Comparison of ENCODE assay signal across 1 cellular context in the genomic region with DNA sequence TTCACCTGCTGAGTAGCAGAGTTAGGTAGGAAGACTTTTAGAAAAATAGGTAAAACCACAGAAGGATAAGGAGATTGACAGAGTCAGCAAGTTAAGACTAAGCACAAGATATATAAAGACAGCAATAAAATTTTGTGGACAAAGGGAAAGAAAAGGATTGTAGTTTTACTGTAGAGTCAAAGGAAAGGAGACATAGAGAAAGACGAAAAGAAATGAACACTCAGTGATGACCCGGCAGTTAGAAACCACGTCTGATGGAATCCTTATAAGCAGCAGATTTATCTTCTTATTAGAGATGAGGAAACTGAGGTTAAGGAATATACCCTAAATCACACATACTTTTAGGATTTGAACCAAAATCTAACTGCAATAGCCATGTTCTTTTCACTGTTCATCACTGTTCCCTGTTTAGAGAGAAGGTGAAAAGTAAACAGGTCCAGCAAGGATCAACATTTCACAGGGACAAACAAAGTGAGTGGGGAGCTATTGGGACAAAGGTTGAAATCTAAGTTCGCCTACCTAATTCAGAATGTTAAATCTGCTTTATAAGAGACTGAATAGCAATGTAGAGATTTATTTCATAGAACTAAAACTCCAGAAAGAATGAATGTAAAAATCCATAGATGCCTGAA.
TF ChIP-seq lines count a peak whose summit lies in the region.

No MANE protein-coding gene starts in this region.

TF ChIP-seq in HepG2, 621 proteins besides CTCF, POLR2A, EP300 and RAD21 (continued from another document):
- TF ChIP-seq ZSCAN9 (CRISPR knock-in tag; IDR thresholded peaks at IDR 0.05; ENCODE audit: borderline replicate concordance) = peak; percentile 20; the same call in 1 of the 2 replicates
- TF ChIP-seq FOXK1 (CRISPR knock-in tag; IDR thresholded peaks at IDR 0.05; ENCODE audit: borderline replicate concordance, low read depth) = 0 out of 2 replicates have a peak, but pooled peaks have one; percentile 41
- no peak for TF ChIP-seq ZNF235 (CRISPR knock-in tag; IDR thresholded peaks at IDR 0.05; ENCODE audit: borderline replicate concordance)
- TF ChIP-seq PPARG (CRISPR knock-in tag; conservative IDR thresholded peaks at IDR 0.05) = peak; percentile 98
- peak; percentile 63; the same call in 1 of the 2 replicates for TF ChIP-seq MED1 (CRISPR knock-in tag; IDR thresholded peaks at IDR 0.05)
- TF ChIP-seq FOXP1 (IDR thresholded peaks at IDR 0.05) = peak; percentile 68
- TF ChIP-seq FOXP1 (CRISPR knock-in tag; IDR thresholded peaks at IDR 0.05) = peak; percentile 96
- TF ChIP-seq FOXA3 (CRISPR knock-in tag; IDR thresholded peaks at IDR 0.05) = peak; percentile 92
- TF ChIP-seq MXD4 (CRISPR knock-in tag; IDR thresholded peaks at IDR 0.05) = no peak
- TF ChIP-seq POGZ (CRISPR knock-in tag; IDR thresholded peaks at IDR 0.05) = 0 out of 2 replicates have a peak, but pooled peaks have one; percentile 35
- peak; percentile 4; the same call in 1 of the 2 replicates for TF ChIP-seq RBFOX2 (IDR thresholded peaks at IDR 0.05; ENCODE audit: low read depth, low read length)
- TF ChIP-seq ZNF3 (CRISPR knock-in tag; IDR thresholded peaks at IDR 0.05) = no peak
- TF ChIP-seq GFI1 (CRISPR knock-in tag; IDR thresholded peaks at IDR 0.05; ENCODE audit: borderline replicate concordance) = peak; percentile 42; the same call in 1 of the 2 replicates
- peak; percentile 74 for TF ChIP-seq HNF4A (CRISPR knock-in tag; IDR thresholded peaks at IDR 0.05)
- 0 out of 2 replicates have a peak, but pooled peaks have one; percentile 40 for TF ChIP-seq MIXL1 (CRISPR knock-in tag; IDR thresholded peaks at IDR 0.05)
- TF ChIP-seq SOX5 (CRISPR knock-in tag; IDR thresholded peaks at IDR 0.05; ENCODE audit: borderline replicate concordance) = peak; percentile 67; the same call in 1 of the 2 replicates
- TF ChIP-seq, protein P1, sequence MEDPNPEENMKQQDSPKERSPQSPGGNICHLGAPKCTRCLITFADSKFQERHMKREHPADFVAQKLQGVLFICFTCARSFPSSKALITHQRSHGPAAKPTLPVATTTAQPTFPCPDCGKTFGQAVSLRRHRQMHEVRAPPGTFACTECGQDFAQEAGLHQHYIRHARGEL (CRISPR knock-in tag; IDR thresholded peaks at IDR 0.05) = no peak
- TF ChIP-seq, protein P2, sequence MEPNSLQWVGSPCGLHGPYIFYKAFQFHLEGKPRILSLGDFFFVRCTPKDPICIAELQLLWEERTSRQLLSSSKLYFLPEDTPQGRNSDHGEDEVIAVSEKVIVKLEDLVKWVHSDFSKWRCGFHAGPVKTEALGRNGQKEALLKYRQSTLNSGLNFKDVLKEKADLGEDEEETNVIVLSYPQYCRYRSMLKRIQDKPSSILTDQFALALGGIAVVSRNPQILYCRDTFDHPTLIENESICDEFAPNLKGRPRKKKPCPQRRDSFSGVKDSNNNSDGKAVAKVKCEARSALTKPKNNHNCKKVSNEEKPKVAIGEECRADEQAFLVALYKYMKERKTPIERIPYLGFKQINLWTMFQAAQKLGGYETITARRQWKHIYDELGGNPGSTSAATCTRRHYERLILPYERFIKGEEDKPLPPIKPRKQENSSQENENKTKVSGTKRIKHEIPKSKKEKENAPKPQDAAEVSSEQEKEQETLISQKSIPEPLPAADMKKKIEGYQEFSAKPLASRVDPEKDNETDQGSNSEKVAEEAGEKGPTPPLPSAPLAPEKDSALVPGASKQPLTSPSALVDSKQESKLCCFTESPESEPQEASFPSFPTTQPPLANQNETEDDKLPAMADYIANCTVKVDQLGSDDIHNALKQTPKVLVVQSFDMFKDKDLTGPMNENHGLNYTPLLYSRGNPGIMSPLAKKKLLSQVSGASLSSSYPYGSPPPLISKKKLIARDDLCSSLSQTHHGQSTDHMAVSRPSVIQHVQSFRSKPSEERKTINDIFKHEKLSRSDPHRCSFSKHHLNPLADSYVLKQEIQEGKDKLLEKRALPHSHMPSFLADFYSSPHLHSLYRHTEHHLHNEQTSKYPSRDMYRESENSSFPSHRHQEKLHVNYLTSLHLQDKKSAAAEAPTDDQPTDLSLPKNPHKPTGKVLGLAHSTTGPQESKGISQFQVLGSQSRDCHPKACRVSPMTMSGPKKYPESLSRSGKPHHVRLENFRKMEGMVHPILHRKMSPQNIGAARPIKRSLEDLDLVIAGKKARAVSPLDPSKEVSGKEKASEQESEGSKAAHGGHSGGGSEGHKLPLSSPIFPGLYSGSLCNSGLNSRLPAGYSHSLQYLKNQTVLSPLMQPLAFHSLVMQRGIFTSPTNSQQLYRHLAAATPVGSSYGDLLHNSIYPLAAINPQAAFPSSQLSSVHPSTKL (CRISPR knock-in tag; IDR thresholded peaks at IDR 0.05) = peak; percentile 79
- TF ChIP-seq RARA (CRISPR knock-in tag; IDR thresholded peaks at IDR 0.05) = 0 out of 2 replicates have a peak, but pooled peaks have one; percentile 10
- TF ChIP-seq, protein P3, sequence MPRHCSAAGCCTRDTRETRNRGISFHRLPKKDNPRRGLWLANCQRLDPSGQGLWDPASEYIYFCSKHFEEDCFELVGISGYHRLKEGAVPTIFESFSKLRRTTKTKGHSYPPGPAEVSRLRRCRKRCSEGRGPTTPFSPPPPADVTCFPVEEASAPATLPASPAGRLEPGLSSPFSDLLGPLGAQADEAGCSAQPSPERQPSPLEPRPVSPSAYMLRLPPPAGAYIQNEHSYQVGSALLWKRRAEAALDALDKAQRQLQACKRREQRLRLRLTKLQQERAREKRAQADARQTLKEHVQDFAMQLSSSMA (CRISPR knock-in tag; IDR thresholded peaks at IDR 0.05) = no peak
- TF ChIP-seq ZSCAN31 (CRISPR knock-in tag; IDR thresholded peaks at IDR 0.05; ENCODE audit: low read depth) = no peak
- peak; percentile 46; the same call in 1 of the 2 replicates for TF ChIP-seq DPF2 (CRISPR knock-in tag; IDR thresholded peaks at IDR 0.05; ENCODE audit: borderline replicate concordance, low read depth)
TF ChIP-seq in HepG2: peak in this region for 43.
